Comparison of ENCODE assay signal across 12 cellular contexts in genomic region chr3:133938770-133939495, GRCh38. TPM values are rescaled to one million over a fixed set of nuclear protein-coding genes. Genes with fewer than 3 reads are reported as not detected.
DNase-seq lines count a peak whose midpoint lies in the region; ATAC-seq, FAIRE-seq and TF ChIP-seq lines count a peak whose summit lies in the region.
"Had no signal": no experiment of that assay in that cellular context is flagged by ENCODE, and none has a peak within 500 bp of the region (broad histone marks: within the 10 kb centered on the region; RNA-seq: fewer than 3 reads in every experiment).

No MANE protein-coding gene starts in this region.

- intact Hi-C loops in left colon (cut with DNase I, micrococcal nuclease) = no loop called here

- no peak overlapping the region for H2BK20ac ChIP-seq in H1 (ENCODE audit: low read length)

- TF ChIP-seq POLR2A in H1 (IDR thresholded peaks at IDR 0.05; ENCODE audit: control extremely low read depth in 1 of 2, low read depth in 2 of 2, low read length in 2 of 2) = no peak

- H2AFZ ChIP-seq in H1 (ENCODE audit: low read length) = no peak overlapping the region

- DNase-seq in ELF-1 (ENCODE audit: low read depth, low spot score) (peak; percentile 72), NCI-H226 (peak; percentile 54), H1 (ENCODE audit: low read depth in 1 of 2, low spot score in 2 of 2) (peak in 1 of 2 experiments; percentile 36), renal cortical epithelial cell (ENCODE audit: low read depth) (peak; percentile 22), AG20443 (ENCODE audit: low spot score) (no peak), left colon (no peak)
- DNase-seq in stimulated activated naive CD8-positive, alpha-beta T cell treated with anti-CD3 and anti-CD28 coated beads, Interleukin-15, amount 100 ng/mL, for 72 hours = no peak
- DNase-seq: central memory CD4-positive, alpha-beta T cell; NCI-H1694 treated with DMSO at 0.1 percent for 48 hours; transverse colon had no signal

- H3K4me3 ChIP-seq in H1 (ENCODE audit: extremely low read depth in 1 of 4, insufficient read depth in 2 of 4, low read depth in 3 of 4, low read length in 4 of 4) = no peak overlapping the region
- H3K4me3 ChIP-seq: lung, transverse colon had no signal

- H3K79me1 ChIP-seq in H1 (ENCODE audit: low read depth, low read length) = no peaks in the 10 kb centered on the region

- H3K27me3 Mint-ChIP-seq in stimulated activated naive CD8-positive, alpha-beta T cell treated with anti-CD3 and anti-CD28 coated beads, Interleukin-15, amount 100 ng/mL, for 72 hours = peaks cover 10% of the 10 kb centered on the region

- no peak overlapping the region for H3K18ac ChIP-seq in H1 (ENCODE audit: extremely low read depth, low read length)

- H3K23me2 ChIP-seq in H1 (ENCODE audit: low read depth, low read length) = peaks cover 2% of the 10 kb centered on the region; the same call in 1 of the 2 replicates

- no peak overlapping the region for H2BK12ac ChIP-seq in H1 (ENCODE audit: low read depth, low read length)

- no peak overlapping the region for H3K14ac ChIP-seq in H1 (ENCODE audit: insufficient read length)

- FAIRE-seq in H1 (lab: Jason Lieb, UNC) = no peak

- H4K91ac ChIP-seq in H1 (replicated peaks; ENCODE audit: insufficient read length, low read length) = no peak overlapping the region

- peak; percentile 25 to 34 (median 32); a peak in 2 of 4 replicates for TF ChIP-seq CTCF in H1 (IDR thresholded peaks at IDR 0.05; ENCODE audit: control extremely low read depth in 1 of 3, insufficient read depth in 1 of 3, low read depth in 1 of 3, low read length in 3 of 3)

- no peak overlapping the region for H3K4me3 Mint-ChIP-seq in stimulated activated naive CD8-positive, alpha-beta T cell treated with anti-CD3 and anti-CD28 coated beads, Interleukin-15, amount 100 ng/mL, for 72 hours

- H3K4me1 ChIP-seq in H1 (replicated peaks in 1 of 4; ENCODE audit: control insufficient read depth in 3 of 4, insufficient read depth in 4 of 4, low read length in 3 of 4) = peaks cover 0 to 10% (median 3%) of the 10 kb centered on the region in 4 experiments; a peak in 5 of 7 replicates

- H4K8ac ChIP-seq in H1 (ENCODE audit: extremely low read depth, insufficient read depth, low read length) = no peak overlapping the region

- ATAC-seq in left colon (no peak), GM18858 (IDR thresholded peaks at IDR 0.05; ENCODE audit: unreplicated experiment) (no peak)
- no peak for ATAC-seq in stimulated activated naive CD8-positive, alpha-beta T cell treated with anti-CD3 and anti-CD28 coated beads, Interleukin-15, amount 100 ng/mL, for 72 hours

- CTCF ChIA-PET in H1 (lab: Charles Lee; ENCODE audit: partially characterized antibody) = interaction anchor here (0.6 to 4.5 kb wide), 8 partner anchors 9 to 273 kb away, joined by 3 to 20 read pairs (median 4); no protein-coding TSS in a partner anchor

- H3K9me3 ChIP-seq in H1 (ENCODE audit: insufficient read depth in 2 of 2, low read depth in 1 of 2, low read length in 1 of 2) = no peaks in the 10 kb centered on the region
- H3K9me3 ChIP-seq: transverse colon had no signal

- TF ChIP-seq EP300 in H1 (IDR thresholded peaks at IDR 0.05; ENCODE audit: borderline replicate concordance in 1 of 2, low read depth in 2 of 2, low read length in 2 of 2) = no peak

- H3K9me3 Mint-ChIP-seq in stimulated activated naive CD8-positive, alpha-beta T cell treated with anti-CD3 and anti-CD28 coated beads, Interleukin-15, amount 100 ng/mL, for 72 hours = no peaks in the 10 kb centered on the region

- no peak overlapping the region for H2AK5ac ChIP-seq in H1 (ENCODE audit: low read depth, low read length)

- H3K79me2 ChIP-seq in H1 (ENCODE audit: control insufficient read depth in 1 of 2, insufficient read depth in 2 of 2, low read length in 2 of 2) = no peaks in the 10 kb centered on the region

- no peak overlapping the region for H3K56ac ChIP-seq in H1 (replicated peaks; ENCODE audit: insufficient read length, low read depth, low read length)

- no peak overlapping the region for H3K23ac ChIP-seq in H1 (ENCODE audit: insufficient read length)

- no peak overlapping the region for H2BK5ac ChIP-seq in H1 (ENCODE audit: low read depth, low read length)

- H3K4me2 ChIP-seq in H1 (ENCODE audit: insufficient read depth in 1 of 2, low read depth in 2 of 2, low read length in 2 of 2) = no peak overlapping the region

- no peak overlapping the region for H2BK120ac ChIP-seq in H1 (replicated peaks; ENCODE audit: low read depth, low read length)

- H3K27ac Mint-ChIP-seq in stimulated activated naive CD8-positive, alpha-beta T cell treated with anti-CD3 and anti-CD28 coated beads, Interleukin-15, amount 100 ng/mL, for 72 hours = no peak overlapping the region

- H3K27me3 ChIP-seq in H1 (replicated peaks in 1 of 4; ENCODE audit: control insufficient read depth in 3 of 4, extremely low read depth in 1 of 4, insufficient read depth in 3 of 4, low read length in 3 of 4) = no peaks in the 10 kb centered on the region
- H3K27me3 ChIP-seq: transverse colon had no signal

- H4K20me1 ChIP-seq in H1 (replicated peaks in 1 of 2; ENCODE audit: control insufficient read depth in 1 of 2, insufficient read depth in 2 of 2, low read length in 2 of 2) = no peaks in the 10 kb centered on the region

- H2BK15ac ChIP-seq in H1 (ENCODE audit: low read length) = no peak overlapping the region

- H3K4ac ChIP-seq in H1 (replicated peaks; ENCODE audit: insufficient read length, low read depth, low read length) = no peak overlapping the region

- H3K36me3 ChIP-seq in H1 (ENCODE audit: control insufficient read depth in 2 of 4, insufficient read depth in 4 of 4, low read length in 3 of 4) = no peaks in the 10 kb centered on the region
- H3K36me3 ChIP-seq: transverse colon had no signal

- H3K27ac ChIP-seq in H1 (ENCODE audit: low read depth, low read length) = no peak overlapping the region
- H3K27ac ChIP-seq: transverse colon had no signal

- POLR2A ChIA-PET in H1 (lab: Charles Lee; ENCODE audit: partially characterized antibody) = no interaction called here

- H4K5ac ChIP-seq in H1 (ENCODE audit: insufficient read length, low read depth, low read length) = no peak overlapping the region

- 88% methylated on average over 2 of the region's 2 CpGs; no CpG with 5 or more reads in 1 of the 2 experiments for WGBS in H1 (ENCODE audit: extremely low coverage in 1 of 2, insufficient coverage in 1 of 2, insufficient read length in 1 of 2, insufficient replicate concordance in 2 of 2, low coverage in 1 of 2, low lambda C conversion rate in 2 of 2, missing lambda C conversion rate in 1 of 2), 2 experiments

- no peak overlapping the region for H3K9ac ChIP-seq in H1 (replicated peaks in 1 of 4; ENCODE audit: extremely low read depth in 1 of 4, low read depth in 3 of 4, low read length in 3 of 4)

- peak; percentile 54 to 69 for TF ChIP-seq RAD21 in H1 (IDR thresholded peaks at IDR 0.05 in 1 of 2, conservative IDR thresholded peaks at IDR 0.05 in 1 of 2; ENCODE audit: low read depth in 2 of 2, low read length in 2 of 2)

- peaks cover 14% of the 10 kb centered on the region for H3K4me1 Mint-ChIP-seq in stimulated activated naive CD8-positive, alpha-beta T cell treated with anti-CD3 and anti-CD28 coated beads, Interleukin-15, amount 100 ng/mL, for 72 hours

TF ChIP-seq in H1, 55 proteins besides CTCF, POLR2A, EP300 and RAD21:
- TF ChIP-seq POU5F1 (IDR thresholded peaks at IDR 0.05; ENCODE audit: low read depth, low read length) (no peak), ZNF274 (IDR thresholded peaks at IDR 0.05; ENCODE audit: borderline replicate concordance, extremely low read depth, low read length) (no peak), MAFK (IDR thresholded peaks at IDR 0.05; ENCODE audit: low read depth, low read length) (no peak), CEBPB (IDR thresholded peaks at IDR 0.05; ENCODE audit: low read depth, low read length) (no peak), POLR2AphosphoS5 (IDR thresholded peaks at IDR 0.05; ENCODE audit: low read depth, low read length) (no peak), ATF3 (IDR thresholded peaks at IDR 0.05; ENCODE audit: insufficient read depth, low read depth, low read length) (no peak), RFX5 (IDR thresholded peaks at IDR 0.05; ENCODE audit: borderline replicate concordance, low read depth, low read length) (no peak), EGR1 (IDR thresholded peaks at IDR 0.05; ENCODE audit: borderline replicate concordance, low read depth, low read length) (no peak), CREB1 (IDR thresholded peaks at IDR 0.05) (no peak), ATF2 (IDR thresholded peaks at IDR 0.05; ENCODE audit: low read length) (no peak), GABPA (IDR thresholded peaks at IDR 0.05; ENCODE audit: borderline replicate concordance, insufficient read depth, low read length) (no peak), RNF2 (IDR thresholded peaks at IDR 0.05; ENCODE audit: borderline replicate concordance, low read depth, low read length, missing control alignments, poor library complexity, severe bottlenecking) (no peak)

RNA-seq across cellular contexts. Expression of gene RAB6B, which starts 43.3 kb away (rescaled TPM):
- 15.6 and 16.8 TPM in 2 replicates for total RNA-seq in H1 (2021; fragmentation: NEBNext Ultra II Directional; extraction: Animal tissue kit (Norgen Biotek cat#: 25700))
- 7.9 and 11.2 TPM in 2 replicates for polyA plus RNA-seq in H1 (2011; rRNA removed)
- 13.5 TPM for polyA plus RNA-seq in H1 (2011; cell fraction: cytosol; rRNA removed)
- 12.7 TPM for polyA plus RNA-seq in H1 (2011; cell fraction: nucleus; rRNA removed)
- 8.9 to 19.8 TPM (median 16.1 TPM) in 4 replicates for polyA plus RNA-seq in H1 (2012, experiment 1 of 2)
- polyA plus RNA-seq in H1 (2012, experiment 2 of 2) = 4.0 TPM
- 3.0 TPM for polyA plus RNA-seq in H1 (2013, experiment 1 of 2)
- polyA plus RNA-seq in H1 (2013, experiment 2 of 2) = 3.0 TPM
- 11.9 and 16.2 TPM in 2 replicates for polyA minus RNA-seq in H1 (2011; rRNA and poly(A)+ RNA removed)
- 7.3 TPM for polyA minus RNA-seq in H1 (2011; cell fraction: cytosol; rRNA and poly(A)+ RNA removed)
- 5.5 TPM for polyA minus RNA-seq in H1 (2011; cell fraction: nucleus; rRNA and poly(A)+ RNA removed)
- total RNA-seq in renal cortical epithelial cell (4.3 and 5.2 TPM in 2 replicates), left colon (1 to 10 TPM; 3.3 to 8.3 TPM)

Comparison
In these comparisons a context has a peak if more than half of its experiments do, and no peak if none do; other contexts are left out.
1. DNase-seq: peak in ELF-1 (single experiment), NCI-H226 (single experiment) and renal cortical epithelial cell (single experiment); none in AG20443 (single experiment), left colon (0 of 2) and stimulated activated naive CD8-positive, alpha-beta T cell treated with anti-CD3 and anti-CD28 coated beads, Interleukin-15, amount 100 ng/mL, for 72 hours (0 of 2).